ENCODE assay signal across 1 cellular context in the genomic region with DNA sequence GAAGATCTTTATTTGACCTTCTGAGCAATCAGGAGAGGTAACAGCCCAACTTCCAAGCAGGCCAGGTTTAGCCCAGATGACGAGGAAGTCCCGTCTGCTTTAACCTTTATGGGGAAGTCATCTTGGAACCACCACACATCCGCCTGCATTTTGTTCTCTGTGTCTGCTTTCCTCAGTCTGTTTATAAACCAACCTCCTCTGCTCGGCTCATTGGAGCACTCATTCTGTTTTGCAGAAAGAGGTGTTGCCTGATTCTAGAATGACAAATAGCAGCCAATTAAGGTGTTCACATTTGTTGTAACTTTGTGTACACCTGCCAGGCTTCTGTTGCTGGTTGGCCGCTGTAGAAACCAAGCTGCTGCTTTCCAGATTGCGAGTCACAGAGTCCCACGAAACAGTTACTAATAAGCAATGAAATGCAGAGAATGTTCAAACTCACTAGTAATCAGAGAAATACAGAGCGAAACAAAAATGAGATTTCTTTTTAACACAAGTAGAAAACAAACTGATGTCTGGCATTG.
TF ChIP-seq lines count a peak whose summit lies in the region.

No MANE protein-coding gene starts in this region.

TF ChIP-seq in GM23338, 12 proteins besides CTCF, POLR2A, EP300 and RAD21 (continued from another document):
- TF ChIP-seq, protein P1, sequence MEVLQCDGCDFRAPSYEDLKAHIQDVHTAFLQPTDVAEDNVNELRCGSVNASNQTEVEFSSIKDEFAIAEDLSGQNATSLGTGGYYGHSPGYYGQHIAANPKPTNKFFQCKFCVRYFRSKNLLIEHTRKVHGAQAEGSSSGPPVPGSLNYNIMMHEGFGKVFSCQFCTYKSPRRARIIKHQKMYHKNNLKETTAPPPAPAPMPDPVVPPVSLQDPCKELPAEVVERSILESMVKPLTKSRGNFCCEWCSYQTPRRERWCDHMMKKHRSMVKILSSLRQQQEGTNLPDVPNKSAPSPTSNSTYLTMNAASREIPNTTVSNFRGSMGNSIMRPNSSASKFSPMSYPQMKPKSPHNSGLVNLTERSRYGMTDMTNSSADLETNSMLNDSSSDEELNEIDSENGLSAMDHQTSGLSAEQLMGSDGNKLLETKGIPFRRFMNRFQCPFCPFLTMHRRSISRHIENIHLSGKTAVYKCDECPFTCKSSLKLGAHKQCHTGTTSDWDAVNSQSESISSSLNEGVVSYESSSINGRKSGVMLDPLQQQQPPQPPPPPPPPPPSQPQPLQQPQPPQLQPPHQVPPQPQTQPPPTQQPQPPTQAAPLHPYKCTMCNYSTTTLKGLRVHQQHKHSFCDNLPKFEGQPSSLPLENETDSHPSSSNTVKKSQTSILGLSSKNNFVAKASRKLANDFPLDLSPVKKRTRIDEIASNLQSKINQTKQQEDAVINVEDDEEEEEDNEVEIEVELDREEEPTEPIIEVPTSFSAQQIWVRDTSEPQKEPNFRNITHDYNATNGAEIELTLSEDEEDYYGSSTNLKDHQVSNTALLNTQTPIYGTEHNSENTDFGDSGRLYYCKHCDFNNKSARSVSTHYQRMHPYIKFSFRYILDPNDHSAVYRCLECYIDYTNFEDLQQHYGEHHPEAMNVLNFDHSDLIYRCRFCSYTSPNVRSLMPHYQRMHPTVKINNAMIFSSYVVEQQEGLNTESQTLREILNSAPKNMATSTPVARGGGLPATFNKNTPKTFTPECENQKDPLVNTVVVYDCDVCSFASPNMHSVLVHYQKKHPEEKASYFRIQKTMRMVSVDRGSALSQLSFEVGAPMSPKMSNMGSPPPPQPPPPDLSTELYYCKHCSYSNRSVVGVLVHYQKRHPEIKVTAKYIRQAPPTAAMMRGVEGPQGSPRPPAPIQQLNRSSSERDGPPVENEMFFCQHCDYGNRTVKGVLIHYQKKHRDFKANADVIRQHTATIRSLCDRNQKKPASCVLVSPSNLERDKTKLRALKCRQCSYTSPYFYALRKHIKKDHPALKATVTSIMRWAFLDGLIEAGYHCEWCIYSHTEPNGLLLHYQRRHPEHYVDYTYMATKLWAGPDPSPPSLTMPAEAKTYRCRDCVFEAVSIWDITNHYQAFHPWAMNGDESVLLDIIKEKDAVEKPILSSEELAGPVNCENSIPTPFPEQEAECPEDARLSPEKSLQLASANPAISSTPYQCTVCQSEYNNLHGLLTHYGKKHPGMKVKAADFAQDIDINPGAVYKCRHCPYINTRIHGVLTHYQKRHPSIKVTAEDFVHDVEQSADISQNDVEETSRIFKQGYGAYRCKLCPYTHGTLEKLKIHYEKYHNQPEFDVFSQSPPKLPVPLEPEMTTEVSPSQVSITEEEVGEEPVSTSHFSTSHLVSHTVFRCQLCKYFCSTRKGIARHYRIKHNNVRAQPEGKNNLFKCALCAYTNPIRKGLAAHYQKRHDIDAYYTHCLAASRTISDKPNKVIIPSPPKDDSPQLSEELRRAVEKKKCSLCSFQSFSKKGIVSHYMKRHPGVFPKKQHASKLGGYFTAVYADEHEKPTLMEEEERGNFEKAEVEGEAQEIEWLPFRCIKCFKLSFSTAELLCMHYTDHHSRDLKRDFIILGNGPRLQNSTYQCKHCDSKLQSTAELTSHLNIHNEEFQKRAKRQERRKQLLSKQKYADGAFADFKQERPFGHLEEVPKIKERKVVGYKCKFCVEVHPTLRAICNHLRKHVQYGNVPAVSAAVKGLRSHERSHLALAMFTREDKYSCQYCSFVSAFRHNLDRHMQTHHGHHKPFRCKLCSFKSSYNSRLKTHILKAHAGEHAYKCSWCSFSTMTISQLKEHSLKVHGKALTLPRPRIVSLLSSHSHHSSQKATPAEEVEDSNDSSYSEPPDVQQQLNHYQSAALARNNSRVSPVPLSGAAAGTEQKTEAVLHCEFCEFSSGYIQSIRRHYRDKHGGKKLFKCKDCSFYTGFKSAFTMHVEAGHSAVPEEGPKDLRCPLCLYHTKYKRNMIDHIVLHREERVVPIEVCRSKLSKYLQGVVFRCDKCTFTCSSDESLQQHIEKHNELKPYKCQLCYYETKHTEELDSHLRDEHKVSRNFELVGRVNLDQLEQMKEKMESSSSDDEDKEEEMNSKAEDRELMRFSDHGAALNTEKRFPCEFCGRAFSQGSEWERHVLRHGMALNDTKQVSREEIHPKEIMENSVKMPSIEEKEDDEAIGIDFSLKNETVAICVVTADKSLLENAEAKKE (CRISPR knock-in tag; IDR thresholded peaks at IDR 0.05), result no peak
- TF ChIP-seq STAT1 (IDR thresholded peaks at IDR 0.05; ENCODE audit: unreplicated experiment) (no peak), ZNF114 (CRISPR knock-in tag; IDR thresholded peaks at IDR 0.05) (no peak), ZNF331 (CRISPR knock-in tag; IDR thresholded peaks at IDR 0.05; ENCODE audit: low read depth) (no peak), NANOG (IDR thresholded peaks at IDR 0.05; ENCODE audit: borderline replicate concordance) (no peak), POLR2AphosphoS5 (IDR thresholded peaks at IDR 0.05; ENCODE audit: low read depth) (no peak), CREB1 (CRISPR knock-in tag; IDR thresholded peaks at IDR 0.05; ENCODE audit: low read depth) (no peak)
TF ChIP-seq in GM23338: peak in this region for 0.
